Comparison of ENCODE assay signal across 8 cellular contexts in the genomic region with DNA sequence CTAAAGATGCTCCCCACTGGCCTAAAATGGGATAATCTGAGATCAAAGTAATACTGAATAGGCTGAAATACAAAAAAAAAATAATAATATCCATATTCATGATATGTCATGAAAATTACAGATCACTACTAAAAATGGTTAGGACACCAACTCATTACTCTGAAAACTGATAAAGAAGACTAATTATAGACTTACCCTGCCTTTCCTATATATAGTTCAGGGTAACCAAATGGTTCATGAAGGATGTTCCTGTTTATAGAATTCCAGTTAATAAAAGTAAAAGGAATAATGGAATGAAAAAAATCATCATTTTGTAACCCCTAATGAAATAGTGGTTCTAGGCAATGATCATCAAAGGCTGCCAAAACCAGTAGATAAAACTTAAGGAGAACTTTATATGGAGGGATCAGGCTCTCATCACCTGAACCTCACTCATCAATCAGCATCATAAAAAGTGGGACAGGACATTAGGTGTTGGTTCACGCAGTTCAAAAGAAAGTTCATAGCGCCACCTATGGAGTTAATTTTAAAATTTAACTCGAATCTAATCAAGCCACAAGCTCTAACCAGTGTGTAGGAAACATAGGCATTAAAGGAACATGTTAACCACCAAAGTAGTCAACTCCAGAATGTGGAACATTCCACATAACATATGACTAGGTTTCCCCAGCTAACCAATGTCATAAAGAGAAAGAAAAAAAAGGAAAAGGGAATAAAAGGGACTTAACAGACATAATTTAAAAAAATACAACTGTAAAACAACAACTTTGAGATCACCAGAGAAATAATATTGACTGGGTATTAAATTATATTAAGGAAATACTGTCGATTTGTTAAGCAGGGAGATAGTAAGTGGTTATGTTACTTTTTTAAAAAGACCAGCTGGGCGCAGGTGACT.
A peak's percentile ranks its signal among the peaks of the same experiment; 100 is the strongest.
DNase-seq lines count a peak whose midpoint lies in the region; ATAC-seq and TF ChIP-seq lines count a peak whose summit lies in the region.

No MANE protein-coding gene starts in this region.

- ATAC-seq in HG02970 (IDR thresholded peaks at IDR 0.05; ENCODE audit: low FRiP score, unreplicated experiment) (no peak), HG02642 (IDR thresholded peaks at IDR 0.05; ENCODE audit: poor library complexity, unreplicated experiment) (no peak)

- H3K4me3 ChIP-seq in astrocyte of the cerebellum (ENCODE audit: low read depth, low read length), result no peak overlapping the region

- DNase-seq in ELF-1 (ENCODE audit: low read depth, low spot score), result peak; percentile 15
- peak; percentile 43 for DNase-seq in NCI-H1694 (lab: John Stamatoyannopoulos, UW)
- DNase-seq in astrocyte of the cerebellum (ENCODE audit: low read depth), result no peak
- peak; percentile 43 for DNase-seq in kidney tubule cell (ENCODE audit: low spot score)
- no peak for DNase-seq in OCI-M2 (lab: John Stamatoyannopoulos, UW; ENCODE audit: unreplicated experiment)

- peak; percentile 75 for TF ChIP-seq CTCF in 22Rv1 (IDR thresholded peaks at IDR 0.05)
- TF ChIP-seq CTCF in astrocyte of the cerebellum (IDR thresholded peaks at IDR 0.05; ENCODE audit: low read depth, low read length, missing control alignments), result peak; percentile 49

- no peak overlapping the region for H3K27ac ChIP-seq in 22Rv1

- in situ Hi-C loops in astrocyte of the cerebellum (cut with HindIII; ENCODE audit: low sequenced_read_pairs), result no loop called here

Comparison
In these comparisons a context has a peak if more than half of its experiments do, and no peak if none do; other contexts are left out.
1. DNase-seq: peak in ELF-1 (single experiment), NCI-H1694 (single experiment) and kidney tubule cell (single experiment); none in astrocyte of the cerebellum (single experiment) and OCI-M2 (single experiment).